ENCODE assay signal across 14 cellular contexts in the genomic region with DNA sequence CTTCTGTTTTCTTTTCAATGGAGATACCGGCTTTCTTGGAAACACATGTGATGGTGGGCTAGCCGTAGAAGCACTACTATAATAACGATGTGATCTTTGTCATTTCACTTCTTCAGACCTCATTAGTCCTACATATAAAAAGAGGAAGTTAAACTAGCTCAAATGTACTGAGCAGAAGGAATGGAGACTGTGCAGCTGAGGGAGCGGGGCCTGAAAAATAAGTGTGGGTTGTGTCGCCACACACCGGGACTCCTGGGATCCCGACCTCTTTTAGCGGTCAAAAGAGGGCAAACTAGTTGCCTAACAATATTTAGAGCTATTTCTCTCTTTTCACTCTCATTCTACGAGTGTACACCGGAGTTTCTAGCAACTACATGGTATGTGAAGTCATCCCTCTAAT. TPM values are rescaled to one million over a fixed set of nuclear protein-coding genes. Genes with fewer than 3 reads are reported as not detected.
A peak's percentile ranks its signal among the peaks of the same experiment; 100 is the strongest.
DNase-seq lines count a peak whose midpoint lies in the region; ATAC-seq and TF ChIP-seq lines count a peak whose summit lies in the region.
"Had no signal": no experiment of that assay in that cellular context is flagged by ENCODE, and none has a peak within 500 bp of the region (broad histone marks: within the 10 kb centered on the region; RNA-seq: fewer than 3 reads in every experiment).

No MANE protein-coding gene starts in this region.

- H3K4me3 Mint-ChIP-seq in activated CD8-positive, alpha-beta T cell treated with anti-CD3 and anti-CD28 coated beads for 36 hours: peak overlapping the region; percentile 8
- no peak overlapping the region for H3K4me3 Mint-ChIP-seq in activated CD8-positive, alpha-beta T cell treated with anti-CD3 and anti-CD28 coated beads, Interleukin-2, amount 10 ng/mL, durations not matched to agents 7 days and 5 days

- peak overlapping the region; percentile 74 for H3K9ac ChIP-seq in skeletal muscle satellite cell (ENCODE audit: low read depth, low read length)

- peak overlapping the region; percentile 14 for H3K27ac Mint-ChIP-seq in activated CD8-positive, alpha-beta T cell treated with anti-CD3 and anti-CD28 coated beads for 36 hours
- no peak overlapping the region for H3K27ac Mint-ChIP-seq in activated CD8-positive, alpha-beta T cell treated with anti-CD3 and anti-CD28 coated beads, Interleukin-2, amount 10 ng/mL, durations not matched to agents 7 days and 5 days

- peaks cover 5% of the 10 kb centered on the region for H3K36me3 ChIP-seq in skeletal muscle satellite cell (ENCODE audit: insufficient read depth, low read length)
- H3K36me3 ChIP-seq: right atrium auricular region, thyroid gland had no signal

- CTCF ChIA-PET in activated CD8-positive, alpha-beta T cell treated with anti-CD3 and anti-CD28 coated beads for 36 hours (lab: Charles Lee): interaction anchor here (0.7 to 5.7 kb wide), 4 partner anchors 22 to 176 kb away, joined by 3 to 53 read pairs (median 5); partner anchors contain the start of gene ATP1B3
- CTCF ChIA-PET in activated CD8-positive, alpha-beta T cell treated with anti-CD3 and anti-CD28 coated beads, Interleukin-2, amount 10 ng/mL, durations not matched to agents 7 days and 5 days (lab: Charles Lee): interaction anchor here (1.2 to 1.8 kb wide), 3 partner anchors 9 to 176 kb away, joined by 3 to 7 read pairs (median 7); no protein-coding TSS in a partner anchor

- POLR2A ChIA-PET in activated CD8-positive, alpha-beta T cell treated with anti-CD3 and anti-CD28 coated beads for 36 hours (lab: Charles Lee): interaction anchor here (1.2 kb wide), 1 partner anchor 59 kb away, joined by 3 read pairs; no protein-coding TSS in a partner anchor
- POLR2A ChIA-PET in activated CD8-positive, alpha-beta T cell treated with anti-CD3 and anti-CD28 coated beads, Interleukin-2, amount 10 ng/mL, durations not matched to agents 7 days and 5 days (lab: Charles Lee): no interaction called here

- H3K4me1 ChIP-seq in skeletal muscle satellite cell (ENCODE audit: control insufficient read depth, insufficient read depth, low read length): peaks cover 17% of the 10 kb centered on the region

- H3K4me2 ChIP-seq in skeletal muscle satellite cell (ENCODE audit: low read length): no peak overlapping the region

- no peak for TF ChIP-seq CTCF in activated CD8-positive, alpha-beta T cell treated with anti-CD3 and anti-CD28 coated beads for 36 hours (IDR thresholded peaks at IDR 0.05)

- H3K9me3 Mint-ChIP-seq in activated CD8-positive, alpha-beta T cell treated with anti-CD3 and anti-CD28 coated beads for 36 hours: no peaks in the 10 kb centered on the region
- no peaks in the 10 kb centered on the region for H3K9me3 Mint-ChIP-seq in activated CD8-positive, alpha-beta T cell treated with anti-CD3 and anti-CD28 coated beads, Interleukin-2, amount 10 ng/mL, durations not matched to agents 7 days and 5 days (ENCODE audit: insufficient read depth)
- H3K9me3 Mint-ChIP-seq: effector memory CD8-positive, alpha-beta T cell had no signal

- no peaks in the 10 kb centered on the region for H3K27me3 ChIP-seq in skeletal muscle satellite cell (ENCODE audit: control insufficient read depth, insufficient read depth, low read length)
- H3K27me3 ChIP-seq: right atrium auricular region, thyroid gland had no signal

- DNase-seq in activated CD8-positive, alpha-beta T cell treated with anti-CD3 and anti-CD28 coated beads for 36 hours: no peak
- no peak for DNase-seq in activated CD8-positive, alpha-beta T cell treated with anti-CD3 and anti-CD28 coated beads, Interleukin-2, amount 10 ng/mL, durations not matched to agents 7 days and 5 days
- peak; percentile 94 for DNase-seq in NOMO-1 treated with DMSO at 0.1 percent for 48 hours (lab: John Stamatoyannopoulos, UW; ENCODE audit: unreplicated experiment)
- peak; percentile 1 for DNase-seq in cerebellum (ENCODE audit: low spot score)
- no peak for DNase-seq in islet precursor cell
- DNase-seq in NCI-H2227 (lab: John Stamatoyannopoulos, UW; ENCODE audit: unreplicated experiment): no peak
- DNase-seq: effector memory CD8-positive, alpha-beta T cell; head of caudate nucleus; thyroid gland had no signal

- no peaks in the 10 kb centered on the region for H3K9me3 ChIP-seq in skeletal muscle satellite cell (replicated peaks; ENCODE audit: low read length)
- H3K9me3 ChIP-seq: A549, right atrium auricular region, thyroid gland had no signal

- ATAC-seq in activated CD8-positive, alpha-beta T cell treated with anti-CD3 and anti-CD28 coated beads for 36 hours: no peak
- ATAC-seq in activated CD8-positive, alpha-beta T cell treated with anti-CD3 and anti-CD28 coated beads, Interleukin-2, amount 10 ng/mL, durations not matched to agents 7 days and 5 days: no peak
- ATAC-seq in HG03460 (IDR thresholded peaks at IDR 0.05; ENCODE audit: unreplicated experiment): no peak

- no peak overlapping the region for H3K4me3 ChIP-seq in skeletal muscle satellite cell (ENCODE audit: low read length)

- no peaks in the 10 kb centered on the region for H3K27me3 Mint-ChIP-seq in activated CD8-positive, alpha-beta T cell treated with anti-CD3 and anti-CD28 coated beads for 36 hours
- H3K27me3 Mint-ChIP-seq in activated CD8-positive, alpha-beta T cell treated with anti-CD3 and anti-CD28 coated beads, Interleukin-2, amount 10 ng/mL, durations not matched to agents 7 days and 5 days (ENCODE audit: low read depth): peaks cover 8% of the 10 kb centered on the region
- H3K27me3 Mint-ChIP-seq: effector memory CD8-positive, alpha-beta T cell had no signal

- H3K36me3 Mint-ChIP-seq in activated CD8-positive, alpha-beta T cell treated with anti-CD3 and anti-CD28 coated beads for 36 hours (ENCODE audit: low read depth): peaks cover 18% of the 10 kb centered on the region
- H3K36me3 Mint-ChIP-seq in activated CD8-positive, alpha-beta T cell treated with anti-CD3 and anti-CD28 coated beads, Interleukin-2, amount 10 ng/mL, durations not matched to agents 7 days and 5 days (ENCODE audit: low read depth): no peaks in the 10 kb centered on the region

- intact Hi-C loops in activated CD8-positive, alpha-beta T cell treated with anti-CD3 and anti-CD28 coated beads for 36 hours (cut with micrococcal nuclease): no loop called here

- H3K4me1 Mint-ChIP-seq in activated CD8-positive, alpha-beta T cell treated with anti-CD3 and anti-CD28 coated beads for 36 hours (ENCODE audit: low read depth): peaks cover 26% of the 10 kb centered on the region
- peaks cover 30% of the 10 kb centered on the region for H3K4me1 Mint-ChIP-seq in activated CD8-positive, alpha-beta T cell treated with anti-CD3 and anti-CD28 coated beads, Interleukin-2, amount 10 ng/mL, durations not matched to agents 7 days and 5 days (ENCODE audit: low read depth)

RNA-seq across cellular contexts. Expression of gene RNF7, which starts 1.0 kb away (rescaled TPM):
- 10 to 100 TPM; 56.1 to 57.9 TPM for total RNA-seq in activated CD8-positive, alpha-beta T cell treated with anti-CD3 and anti-CD28 coated beads for 36 hours
- total RNA-seq in activated CD8-positive, alpha-beta T cell treated with anti-CD3 and anti-CD28 coated beads, Interleukin-2, amount 10 ng/mL, durations not matched to agents 7 days and 5 days: 10 to 100 TPM; 58.5 to 61.2 TPM
- total RNA-seq in cerebellum: 20.5 TPM
- 57.5 and 59.0 TPM in 2 replicates for total RNA-seq in skeletal muscle satellite cell (2012; rRNA removed)

RNA-seq across cellular contexts. Expression of gene GRK7, which starts 26.1 kb away (rescaled TPM):
- under 1 TPM; 0.07 to 0.09 TPM for total RNA-seq in activated CD8-positive, alpha-beta T cell treated with anti-CD3 and anti-CD28 coated beads for 36 hours
- total RNA-seq in activated CD8-positive, alpha-beta T cell treated with anti-CD3 and anti-CD28 coated beads, Interleukin-2, amount 10 ng/mL, durations not matched to agents 7 days and 5 days: not detected
- total RNA-seq in cerebellum: 0.09 TPM
- not detected in 2 replicates for total RNA-seq in skeletal muscle satellite cell (2012; rRNA removed)
- total RNA-seq: lung microvascular endothelial cell, thyroid gland had no signal

Comparison
In these comparisons a context has a peak if more than half of its experiments do, and no peak if none do; other contexts are left out.
1. DNase-seq: peak in NOMO-1 treated with DMSO at 0.1 percent for 48 hours (single experiment) and cerebellum (single experiment); none in activated CD8-positive, alpha-beta T cell treated with anti-CD3 and anti-CD28 coated beads for 36 hours (single experiment), activated CD8-positive, alpha-beta T cell treated with anti-CD3 and anti-CD28 coated beads, Interleukin-2, amount 10 ng/mL, durations not matched to agents 7 days and 5 days (single experiment), islet precursor cell (single experiment) and NCI-H2227 (single experiment).